In genomic region chr10:60096761-60097513, GRCh38 we compare ENCODE assay signal across 12 cellular contexts.
DNase-seq lines count a peak whose midpoint lies in the region; ATAC-seq and FAIRE-seq lines count a peak whose summit lies in the region.
"Had no signal": no experiment of that assay in that cellular context is flagged by ENCODE, and none has a peak within 500 bp of the region (broad histone marks: within the 10 kb centered on the region; RNA-seq: fewer than 3 reads in every experiment).

No MANE protein-coding gene starts in this region.

- H3K4me2 ChIP-seq in mesenchymal stem cell (ENCODE audit: low read length, poor library complexity, severe bottlenecking), result no peak overlapping the region

- no peak overlapping the region for H2BK120ac ChIP-seq in mesenchymal stem cell (ENCODE audit: low read depth, low read length)

- H4K8ac ChIP-seq in mesenchymal stem cell (ENCODE audit: low read length), result no peak overlapping the region

- H3K9me3 ChIP-seq in HAP-1 (no peaks in the 10 kb centered on the region), mesenchymal stem cell (ENCODE audit: control insufficient read depth, low read length) (no peaks in the 10 kb centered on the region)
- H3K9me3 ChIP-seq: SJSA1 had no signal

- in situ Hi-C loops in HAP-1 (cut with MboI; ENCODE audit: low sequenced_read_pairs), result loop anchor here (5.0 to 10.0 kb wide), 2 partner anchors 110 to 338 kb away; no protein-coding TSS in a partner anchor

- H2AK5ac ChIP-seq in mesenchymal stem cell (ENCODE audit: low read length, severe bottlenecking), result no peak overlapping the region

- peak; percentile 80 for ATAC-seq in HG03342 (IDR thresholded peaks at IDR 0.05; ENCODE audit: unreplicated experiment)
- no peak for ATAC-seq in Right ventricle myocardium inferior

- H3K79me1 ChIP-seq in mesenchymal stem cell (replicated peaks; ENCODE audit: low read length, poor library complexity, severe bottlenecking), result no peaks in the 10 kb centered on the region

- H3K36me3 ChIP-seq in HAP-1 (replicated peaks) (no peaks in the 10 kb centered on the region), mesenchymal stem cell (ENCODE audit: control insufficient read depth in 1 of 2, insufficient read depth in 2 of 2, low read depth in 1 of 2, low read length in 2 of 2) (no peaks in the 10 kb centered on the region)
- H3K36me3 ChIP-seq: SJSA1 had no signal

- peak; percentile 52 for FAIRE-seq in GM19239 (lab: Jason Lieb, UNC)

- H3K4ac ChIP-seq in mesenchymal stem cell (ENCODE audit: low read depth in 1 of 2, low read length in 2 of 2), result no peak overlapping the region

- H3K27ac ChIP-seq in mesenchymal stem cell (ENCODE audit: low read length, poor library complexity, severe bottlenecking), result no peak overlapping the region
- H3K27ac ChIP-seq: SJSA1 had no signal

- no peak overlapping the region for H4K91ac ChIP-seq in mesenchymal stem cell (ENCODE audit: low read length)

- H2AFZ ChIP-seq in mesenchymal stem cell (ENCODE audit: low read depth, low read length), result no peak overlapping the region

- intact Hi-C loops in Right ventricle myocardium inferior (cut with DNase I) (no loop called here), posterior vena cava (cut with DNase I) (no loop called here)

- no peak overlapping the region for H2BK5ac ChIP-seq in mesenchymal stem cell (ENCODE audit: low read depth, low read length, poor library complexity, severe bottlenecking)

- H3K9ac ChIP-seq in mesenchymal stem cell (ENCODE audit: low read length), result no peak overlapping the region

- no peak overlapping the region for H3K23ac ChIP-seq in mesenchymal stem cell (ENCODE audit: low read length in 2 of 2)

- no peaks in the 10 kb centered on the region for H3K27me3 ChIP-seq in HAP-1 (ENCODE audit: low read depth)
- H3K27me3 ChIP-seq in mesenchymal stem cell (ENCODE audit: control insufficient read depth in 1 of 2, insufficient read depth in 1 of 2, low read length in 2 of 2), result no peaks in the 10 kb centered on the region
- H3K27me3 ChIP-seq: SJSA1 had no signal

- WGBS in mesenchymal stem cell, result 77% methylated on average over 5 of the region's 5 CpGs

- H3K4me3 ChIP-seq in HAP-1 (no peak overlapping the region), mesenchymal stem cell (ENCODE audit: insufficient read depth in 1 of 2, low read depth in 1 of 2, low read length in 2 of 2) (no peak overlapping the region)
- H3K4me3 ChIP-seq: SJSA1 had no signal

- no peak for DNase-seq in GM19239 (ENCODE audit: insufficient read length, low spot score)
- DNase-seq in HAP-1 (ENCODE audit: low spot score in 2 of 2), result peak; percentile 10 to 96
- peak; percentile 6 for DNase-seq in mesenchymal stem cell
- DNase-seq in Right ventricle myocardium inferior (ENCODE audit: missing footprints), result no peak
- no peak for DNase-seq in posterior vena cava (ENCODE audit: low spot score)
- no peak for DNase-seq in NAMALWA (ENCODE audit: low spot score)
- no peak for DNase-seq in KG1 (lab: John Stamatoyannopoulos, UW)
- DNase-seq: activated CD4-positive, alpha-beta T cell treated with anti-CD3 and anti-CD28 coated beads for 4 hours; IMR-90; NCI-H2171 treated with DMSO at 0.1 percent for 48 hours had no signal

- no peak overlapping the region for H2BK15ac ChIP-seq in mesenchymal stem cell (ENCODE audit: low read depth, poor library complexity, severe bottlenecking)

- H3K18ac ChIP-seq in mesenchymal stem cell (ENCODE audit: low read depth in 1 of 2, low read length in 2 of 2), result no peak overlapping the region

- H3K4me1 ChIP-seq in HAP-1 (peaks cover 20% of the 10 kb centered on the region), mesenchymal stem cell (ENCODE audit: control insufficient read depth, insufficient read depth, low read depth, low read length) (no peaks in the 10 kb centered on the region)
- H3K4me1 ChIP-seq: SJSA1 had no signal

- no peak overlapping the region for H2BK12ac ChIP-seq in mesenchymal stem cell (ENCODE audit: low read length in 2 of 2)

- H3K14ac ChIP-seq in mesenchymal stem cell (ENCODE audit: low read length in 2 of 2), result no peak overlapping the region

Comparison
In these comparisons a context has a peak if more than half of its experiments do, and no peak if none do; other contexts are left out.
1. DNase-seq: peak in HAP-1 (2 of 2) and mesenchymal stem cell (single experiment); none in GM19239 (single experiment), Right ventricle myocardium inferior (single experiment), posterior vena cava (single experiment), NAMALWA (single experiment) and KG1 (single experiment).